8 cellular contexts compared by ENCODE assay signal in genomic region chr10:129888784-129889616, GRCh38.
A peak's percentile ranks its signal among the peaks of the same experiment; 100 is the strongest.
DNase-seq lines count a peak whose midpoint lies in the region; ATAC-seq, FAIRE-seq and TF ChIP-seq lines count a peak whose summit lies in the region.

No MANE protein-coding gene starts in this region.

- H3K36me3 Mint-ChIP-seq in CD14-positive monocyte, result no peaks in the 10 kb centered on the region

- H3K4me1 ChIP-seq in OCI-LY1 (ENCODE audit: insufficient read depth, low read length, severe bottlenecking) (no peaks in the 10 kb centered on the region), keratinocyte (ENCODE audit: control insufficient read depth, extremely low read depth, insufficient read depth, low read length) (no peaks in the 10 kb centered on the region)

- peaks cover 0 to 1% (median 0%) of the 10 kb centered on the region in 7 donors for H3K9me3 Mint-ChIP-seq in CD14-positive monocyte

- H3K36me3 ChIP-seq in OCI-LY1 (ENCODE audit: insufficient read depth, low read length), result no peaks in the 10 kb centered on the region
- no peaks in the 10 kb centered on the region for H3K36me3 ChIP-seq in keratinocyte (ENCODE audit: control insufficient read depth in 2 of 2, extremely low read depth in 1 of 2, insufficient read depth in 2 of 2, low read length in 2 of 2)

- FAIRE-seq in keratinocyte (lab: Jason Lieb, UNC), result no peak

- intact Hi-C loops in CD14-positive monocyte (cut with micrococcal nuclease), result no loop called here

- peaks cover 2% of the 10 kb centered on the region for H3K4me1 Mint-ChIP-seq in CD14-positive monocyte

- H3K4me3 ChIP-seq in OCI-LY1 (ENCODE audit: low read depth, low read length, poor library complexity, severe bottlenecking) (no peak overlapping the region), keratinocyte (ENCODE audit: control insufficient read depth in 2 of 3, extremely low read depth in 1 of 3, insufficient read depth in 2 of 3, low read depth in 1 of 3, low read length in 3 of 3) (no peak overlapping the region)

- H3K4me3 Mint-ChIP-seq in CD14-positive monocyte, result no peak overlapping the region

- H3K27ac ChIP-seq in OCI-LY1 (ENCODE audit: low read depth, low read length, poor library complexity, severe bottlenecking), result no peak overlapping the region
- no peak overlapping the region for H3K27ac ChIP-seq in keratinocyte (ENCODE audit: control insufficient read depth, insufficient read depth, low read length)

- H3K9me3 ChIP-seq in OCI-LY1 (ENCODE audit: low read length), result no peaks in the 10 kb centered on the region
- no peaks in the 10 kb centered on the region for H3K9me3 ChIP-seq in keratinocyte (ENCODE audit: control insufficient read depth, low read depth, low read length)

- H3K27ac Mint-ChIP-seq in CD14-positive monocyte, result no peak overlapping the region

- TF ChIP-seq CTCF in CD14-positive monocyte (IDR thresholded peaks at IDR 0.05), result peak; percentile 65
- peak; percentile 61 for TF ChIP-seq CTCF in OCI-LY1 (IDR thresholded peaks at IDR 0.05; ENCODE audit: low read length)
- peak in 2 of 3 experiments; percentile 28 to 49 for TF ChIP-seq CTCF in keratinocyte (optimal IDR thresholded peaks at IDR 0.05 in 1 of 3, IDR thresholded peaks at IDR 0.05 in 1 of 3, conservative IDR thresholded peaks at IDR 0.05 in 1 of 3; ENCODE audit: extremely low read depth in 1 of 3, insufficient read depth in 2 of 3, low read length in 3 of 3)

- H2AFZ ChIP-seq in OCI-LY1 (ENCODE audit: low read length), result no peak overlapping the region
- no peak overlapping the region for H2AFZ ChIP-seq in keratinocyte (ENCODE audit: control insufficient read depth, low read length)

- no peaks in the 10 kb centered on the region for H3F3A ChIP-seq in OCI-LY1 (ENCODE audit: insufficient read depth, low read length)

- H3K9me1 ChIP-seq in keratinocyte (ENCODE audit: control insufficient read depth, extremely low read depth, insufficient read depth, low read length), result no peaks in the 10 kb centered on the region

- ATAC-seq in GM21367 (IDR thresholded peaks at IDR 0.05; ENCODE audit: unreplicated experiment) (peak; percentile 78), HG03565 (IDR thresholded peaks at IDR 0.05; ENCODE audit: unreplicated experiment) (no peak)

- peaks cover 0 to 4% (median 2%) of the 10 kb centered on the region in 3 donors for H3K27me3 Mint-ChIP-seq in CD14-positive monocyte (ENCODE audit: low read depth in 3 of 3)

- H3K27me3 ChIP-seq in OCI-LY1 (ENCODE audit: insufficient read depth, low read length) (no peaks in the 10 kb centered on the region), keratinocyte (ENCODE audit: control insufficient read depth, extremely low read depth, insufficient read depth, low read length) (no peaks in the 10 kb centered on the region)

- H3K9ac ChIP-seq in OCI-LY1 (ENCODE audit: low read length) (no peak overlapping the region), keratinocyte (ENCODE audit: control insufficient read depth, extremely low read depth, insufficient read depth, low read length) (no peak overlapping the region)

- dilution Hi-C loops in keratinocyte (cut with MboI; ENCODE audit: extremely low pct_ligation_motif_present, low sequenced_read_pairs), result no loop called here

- H3K79me2 ChIP-seq in OCI-LY1 (ENCODE audit: insufficient read depth, low read length), result no peaks in the 10 kb centered on the region
- no peaks in the 10 kb centered on the region for H3K79me2 ChIP-seq in keratinocyte (ENCODE audit: control insufficient read depth, insufficient read depth, low read length)

- no peaks in the 10 kb centered on the region for H3K9me2 ChIP-seq in OCI-LY1 (ENCODE audit: low read depth, low read length)

- H3K4me2 ChIP-seq in OCI-LY1 (ENCODE audit: low read length), result no peak overlapping the region
- H3K4me2 ChIP-seq in keratinocyte (ENCODE audit: control insufficient read depth, extremely low read depth, insufficient read depth, low read depth, low read length), result no peak overlapping the region

- DNase-seq in CD14-positive monocyte (ENCODE audit: low spot score) (no peak), keratinocyte (ENCODE audit: low read depth, low spot score) (no peak), C1 segment of cervical spinal cord (lab: John Stamatoyannopoulos, UW) (no peak)
- peak; percentile 51 for DNase-seq in activated naive CD4-positive, alpha-beta T cell treated with anti-CD3 and anti-CD28 coated beads, Interleukin-2, amount 50 U/mL, for 16 hours
- peak; percentile 14 for DNase-seq in stimulated activated CD8-positive, alpha-beta memory T cell treated with anti-CD3 and anti-CD28 coated beads, Interleukin-12 subunit alpha, Interleukin-12 subunit beta, amount 100 ng/mL, for 1 hour (ENCODE audit: low read depth)

- H4K20me1 ChIP-seq in OCI-LY1 (ENCODE audit: insufficient read depth, low read length) (no peaks in the 10 kb centered on the region), keratinocyte (ENCODE audit: control insufficient read depth, extremely low read depth, insufficient read depth, low read length) (no peaks in the 10 kb centered on the region)

Comparison
In these comparisons a context has a peak if more than half of its experiments do, and no peak if none do; other contexts are left out.
1. DNase-seq: peak in activated naive CD4-positive, alpha-beta T cell treated with anti-CD3 and anti-CD28 coated beads, Interleukin-2, amount 50 U/mL, for 16 hours (single experiment) and stimulated activated CD8-positive, alpha-beta memory T cell treated with anti-CD3 and anti-CD28 coated beads, Interleukin-12 subunit alpha, Interleukin-12 subunit beta, amount 100 ng/mL, for 1 hour (single experiment); none in CD14-positive monocyte (single experiment), keratinocyte (single experiment) and C1 segment of cervical spinal cord (0 of 14).
2. Peak in every context shown above with its lines, with median percentiles within 50 percentile points of each other: CTCF ChIP-seq.